Comparison of ENCODE assay signal across 8 cellular contexts in the genomic region with DNA sequence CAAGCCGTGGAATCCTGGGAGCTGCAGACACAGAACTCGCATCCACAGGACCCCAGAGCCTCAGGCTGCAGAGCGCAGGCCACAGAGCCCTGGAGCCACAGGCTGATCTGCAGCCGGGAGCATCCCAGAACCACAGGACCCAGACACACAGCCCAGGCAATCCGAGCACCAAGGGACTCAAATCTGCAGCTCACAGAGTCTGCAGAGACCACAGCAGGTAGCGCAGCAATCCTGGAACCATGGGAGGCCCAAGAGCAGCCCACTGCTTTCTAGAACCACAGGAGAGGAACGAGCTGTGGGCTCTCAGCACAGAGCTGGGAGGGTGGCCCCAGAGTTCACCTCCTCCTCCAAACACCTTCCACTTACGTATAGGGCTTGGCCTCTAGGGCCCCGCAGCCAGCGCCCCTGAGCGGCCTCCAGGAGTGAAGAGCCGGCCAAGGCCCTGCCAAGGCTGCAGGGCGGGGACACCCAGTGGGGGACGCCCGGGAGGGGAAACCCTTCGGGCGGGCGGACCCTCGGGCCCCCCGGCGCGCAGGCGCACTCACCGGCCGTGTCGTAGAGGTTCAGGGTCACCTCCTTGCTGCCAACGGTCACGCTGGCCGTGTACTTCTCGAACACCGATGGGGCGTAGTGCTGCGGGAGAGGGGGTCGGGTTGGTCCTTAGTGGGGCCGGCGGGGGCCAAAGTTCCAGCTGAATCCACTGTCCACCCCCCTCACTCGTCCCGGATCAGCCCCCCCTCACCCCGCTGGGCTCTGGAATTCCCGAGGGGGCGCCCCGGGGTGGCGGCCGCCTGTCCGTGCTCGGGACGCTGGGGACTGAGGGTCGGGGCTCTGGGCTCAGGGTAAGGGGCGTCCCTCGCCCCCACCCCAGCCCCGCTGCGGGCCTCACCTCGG. TPM values are rescaled to one million over a fixed set of nuclear protein-coding genes. Genes with fewer than 3 reads are reported as not detected.
A peak's percentile ranks its signal among the peaks of the same experiment; 100 is the strongest.
DNase-seq lines count a peak whose midpoint lies in the region; ATAC-seq and TF ChIP-seq lines count a peak whose summit lies in the region.

No MANE protein-coding gene starts in this region.

- peak overlapping the region; percentile 94 for H3K4me3 Mint-ChIP-seq in activated CD4-positive, alpha-beta T cell treated with anti-CD3 and anti-CD28 coated beads, Interleukin-2, amount 10 ng/mL, durations not matched to agents 24 days and 14 days

- peak overlapping the region in 1 of 2 experiments; percentile 50; a peak in 1 of 4 replicates for H3K27ac ChIP-seq in SK-N-SH (ENCODE audit: low read depth in 2 of 2, low read length in 1 of 2)
- H3K27ac ChIP-seq in ovary: peak overlapping the region; percentile 56 to 73

- intact Hi-C loops in activated CD4-positive, alpha-beta T cell treated with anti-CD3 and anti-CD28 coated beads, Interleukin-2, amount 10 ng/mL, durations not matched to agents 24 days and 14 days (cut with micrococcal nuclease): loop anchor here (1.0 to 10.0 kb wide), 3 partner anchors 11 to 1258 kb away; partner anchors contain the start of genes RNF10 and TMEM120B
- intact Hi-C loops in ovary (cut with DNase I): loop anchor here (2.0 to 5.0 kb wide), 3 partner anchors 91 to 96 kb away; no protein-coding TSS in a partner anchor

- H3K4me3 ChIP-seq in SK-N-SH (ENCODE audit: low read depth in 2 of 2, low read length in 1 of 2) (peak overlapping the region; percentile 54 to 61; a peak in 2 of 4 replicates), epithelial cell of esophagus (ENCODE audit: low read length) (peak overlapping the region; percentile 21), ovary (peak overlapping the region; percentile 42)

- peaks cover 46% of the 10 kb centered on the region for H3K36me3 Mint-ChIP-seq in activated CD4-positive, alpha-beta T cell treated with anti-CD3 and anti-CD28 coated beads, Interleukin-2, amount 10 ng/mL, durations not matched to agents 24 days and 14 days (ENCODE audit: low read depth)

- H3K4me1 ChIP-seq in SK-N-SH (ENCODE audit: control insufficient read depth in 1 of 2, insufficient read depth in 2 of 2, low read depth in 1 of 2, low read length in 1 of 2): peaks cover 26 to 51% of the 10 kb centered on the region in 2 experiments
- peaks cover 13% of the 10 kb centered on the region for H3K4me1 ChIP-seq in ovary (ENCODE audit: insufficient read depth)

- no peak overlapping the region for H3K9ac ChIP-seq in SK-N-SH

- H3K27me3 ChIP-seq in SK-N-SH (ENCODE audit: insufficient read depth) (no peaks in the 10 kb centered on the region), ovary (no peaks in the 10 kb centered on the region)

- no peaks in the 10 kb centered on the region for H3K9me3 Mint-ChIP-seq in activated CD4-positive, alpha-beta T cell treated with anti-CD3 and anti-CD28 coated beads, Interleukin-2, amount 10 ng/mL, durations not matched to agents 24 days and 14 days

- POLR2A ChIA-PET in SK-N-SH (lab: Yijun Ruan, JAX): interaction anchor here (1.6 to 7.0 kb wide), 4 partner anchors 14 to 88 kb away, joined by 5 to 79 read pairs (median 14); no protein-coding TSS in a partner anchor

- H3K27ac Mint-ChIP-seq in activated CD4-positive, alpha-beta T cell treated with anti-CD3 and anti-CD28 coated beads, Interleukin-2, amount 10 ng/mL, durations not matched to agents 24 days and 14 days: peak overlapping the region; percentile 93

- no peak for TF ChIP-seq RAD21 in SK-N-SH (IDR thresholded peaks at IDR 0.05; ENCODE audit: low read length)

- 82% methylated on average over 16 of the region's 53 CpGs for WGBS in SK-N-SH (ENCODE audit: low lambda C conversion rate)
- 12 to 39% (median 24%) methylated on average over 21 to 53 of the region's 53 CpGs for WGBS in ovary, 3 donors

- no peak for TF ChIP-seq CTCF in SK-N-SH (IDR thresholded peaks at IDR 0.05)
- TF ChIP-seq CTCF in epithelial cell of esophagus (IDR thresholded peaks at IDR 0.05; ENCODE audit: insufficient read depth, low read depth, low read length, missing control alignments): no peak
- no peak for TF ChIP-seq CTCF in ovary (IDR thresholded peaks at IDR 0.05)

- H3K9me2 ChIP-seq in SK-N-SH: no peaks in the 10 kb centered on the region

- no peak for ATAC-seq in SK-N-SH treated with all-trans-retinoic acid at 6 μM for 48 hours
- no peak for ATAC-seq in HG03108 (IDR thresholded peaks at IDR 0.05; ENCODE audit: unreplicated experiment)

- peaks cover 27% of the 10 kb centered on the region for H3F3A ChIP-seq in SK-N-SH (replicated peaks; ENCODE audit: insufficient read depth)

- no peaks in the 10 kb centered on the region for H3K27me3 Mint-ChIP-seq in activated CD4-positive, alpha-beta T cell treated with anti-CD3 and anti-CD28 coated beads, Interleukin-2, amount 10 ng/mL, durations not matched to agents 24 days and 14 days

- no peaks in the 10 kb centered on the region for H4K20me1 ChIP-seq in SK-N-SH (ENCODE audit: insufficient read depth)

- H2AFZ ChIP-seq in SK-N-SH (ENCODE audit: low read depth): no peak overlapping the region

- TF ChIP-seq POLR2A in ovary (IDR thresholded peaks at IDR 0.05): no peak

- H3K4me2 ChIP-seq in SK-N-SH: peak overlapping the region; percentile 94

- H3K79me2 ChIP-seq in SK-N-SH (ENCODE audit: insufficient read depth): peaks cover 28% of the 10 kb centered on the region

- TF ChIP-seq EP300 in SK-N-SH (IDR thresholded peaks at IDR 0.05; ENCODE audit: borderline replicate concordance in 1 of 2, low read depth in 1 of 2, low read length in 1 of 2): no peak
- TF ChIP-seq EP300 in ovary (IDR thresholded peaks at IDR 0.05): no peak

- H3K36me3 ChIP-seq in SK-N-SH (replicated peaks in 1 of 2; ENCODE audit: control insufficient read depth in 1 of 2, insufficient read depth in 2 of 2, low read length in 1 of 2) (peaks cover 3 to 5% of the 10 kb centered on the region in 2 experiments), ovary (no peaks in the 10 kb centered on the region)

- H3K4me1 Mint-ChIP-seq in activated CD4-positive, alpha-beta T cell treated with anti-CD3 and anti-CD28 coated beads, Interleukin-2, amount 10 ng/mL, durations not matched to agents 24 days and 14 days: peaks cover 56% of the 10 kb centered on the region

- CTCF ChIA-PET in SK-N-SH (lab: Yijun Ruan, JAX): interaction anchor here (0.8 to 16.0 kb wide), 26 partner anchors 17 to 398 kb away, joined by 3 to 675 read pairs (median 21); partner anchors contain the start of genes PSMD9, SETD1B and TMEM120B

- H3K9me3 ChIP-seq in SK-N-SH: no peaks in the 10 kb centered on the region
- H3K9me3 ChIP-seq in ovary: no peaks in the 10 kb centered on the region

- DNase-seq in SK-N-SH (no peak), epithelial cell of esophagus (ENCODE audit: low read depth) (no peak), ovary (peak; percentile 67 to 87 (median 78)), cerebellum (ENCODE audit: low spot score) (no peak), SIG-M5 (lab: John Stamatoyannopoulos, UW) (no peak)
- DNase-seq in activated CD4-positive, alpha-beta T cell treated with anti-CD3 and anti-CD28 coated beads, Interleukin-2, amount 10 ng/mL, durations not matched to agents 24 days and 14 days: peak; percentile 89

TF ChIP-seq in SK-N-SH, 30 proteins besides CTCF, POLR2A, EP300 and RAD21 (continues in another document):
- TF ChIP-seq, protein P1, sequence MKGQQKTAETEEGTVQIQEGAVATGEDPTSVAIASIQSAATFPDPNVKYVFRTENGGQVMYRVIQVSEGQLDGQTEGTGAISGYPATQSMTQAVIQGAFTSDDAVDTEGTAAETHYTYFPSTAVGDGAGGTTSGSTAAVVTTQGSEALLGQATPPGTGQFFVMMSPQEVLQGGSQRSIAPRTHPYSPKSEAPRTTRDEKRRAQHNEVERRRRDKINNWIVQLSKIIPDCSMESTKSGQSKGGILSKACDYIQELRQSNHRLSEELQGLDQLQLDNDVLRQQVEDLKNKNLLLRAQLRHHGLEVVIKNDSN (IDR thresholded peaks at IDR 0.05; ENCODE audit: borderline replicate concordance, low read depth): no peak
- TF ChIP-seq FOXJ3 (CRISPR knock-in tag; IDR thresholded peaks at IDR 0.05) (no peak), MXI1 (IDR thresholded peaks at IDR 0.05; ENCODE audit: low read depth, low read length) (no peak), TAF1 (IDR thresholded peaks at IDR 0.05; ENCODE audit: borderline replicate concordance, low read depth, low read length) (no peak)
- TF ChIP-seq, protein P2, sequence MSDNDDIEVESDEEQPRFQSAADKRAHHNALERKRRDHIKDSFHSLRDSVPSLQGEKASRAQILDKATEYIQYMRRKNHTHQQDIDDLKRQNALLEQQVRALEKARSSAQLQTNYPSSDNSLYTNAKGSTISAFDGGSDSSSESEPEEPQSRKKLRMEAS (IDR thresholded peaks at IDR 0.05; ENCODE audit: low read depth): no peak

TF ChIP-seq in SK-N-SH treated with all-trans-retinoic acid at 6 μM for 48 hours, 23 proteins besides CTCF, POLR2A, EP300 and RAD21 (continues in another document):
- TF ChIP-seq ZNF8 (CRISPR knock-in tag; IDR thresholded peaks at IDR 0.05) (no peak), TCF4 (CRISPR knock-in tag; IDR thresholded peaks at IDR 0.05; ENCODE audit: borderline replicate concordance) (no peak), TOX (CRISPR knock-in tag; IDR thresholded peaks at IDR 0.05; ENCODE audit: borderline replicate concordance) (no peak)

RNA-seq across cellular contexts. Expression of gene RHOF, which starts 0.6 kb away (rescaled TPM):
- polyA plus RNA-seq in SK-N-SH (2012; rRNA removed) (5.0 and 5.3 TPM in 2 replicates), ovary (1 to 10 TPM; 3.7 to 7.9 TPM)
- polyA plus RNA-seq in SK-N-SH (2012; cell fraction: cytosol; rRNA removed): 2.3 and 2.8 TPM in 2 replicates
- 19.5 and 20.2 TPM in 2 replicates for polyA plus RNA-seq in SK-N-SH (2012; cell fraction: nucleus; rRNA removed)
- 107 and 114 TPM in 2 replicates for total RNA-seq in activated CD4-positive, alpha-beta T cell treated with anti-CD3 and anti-CD28 coated beads, Interleukin-2, amount 10 ng/mL, durations not matched to agents 24 days and 14 days
- total RNA-seq in ovary (10 to 100 TPM in 6 of 7 donors, 1 to 10 TPM in 1; 9.3 to 37.3 (median 18.2) TPM), cerebellum (16.5 TPM)

RNA-seq across cellular contexts. Expression of gene SETD1B, which starts 11.0 kb away (rescaled TPM):
- polyA plus RNA-seq in SK-N-SH (2012; rRNA removed) (1.2 and 2.0 TPM in 2 replicates), ovary (10 to 100 TPM in 1 of 2 donors, 1 to 10 TPM in 1; 6.2 to 15.5 TPM)
- polyA plus RNA-seq in SK-N-SH (2012; cell fraction: cytosol; rRNA removed): 1.5 and 1.8 TPM in 2 replicates
- 8.4 and 11.5 TPM in 2 replicates for polyA plus RNA-seq in SK-N-SH (2012; cell fraction: nucleus; rRNA removed)
- 26.6 and 29.2 TPM in 2 replicates for total RNA-seq in activated CD4-positive, alpha-beta T cell treated with anti-CD3 and anti-CD28 coated beads, Interleukin-2, amount 10 ng/mL, durations not matched to agents 24 days and 14 days
- total RNA-seq in ovary (10 to 100 TPM in 5 of 7 donors, 1 to 10 TPM in 2; 8.7 to 44.6 (median 31.7) TPM), cerebellum (3.8 TPM)

Comparison
In these comparisons a context has a peak if more than half of its experiments do, and no peak if none do; other contexts are left out.
1. DNase-seq: peak in activated CD4-positive, alpha-beta T cell treated with anti-CD3 and anti-CD28 coated beads, Interleukin-2, amount 10 ng/mL, durations not matched to agents 24 days and 14 days (single experiment) and ovary (5 of 5); none in SK-N-SH (single experiment), epithelial cell of esophagus (single experiment), cerebellum (single experiment) and SIG-M5 (single experiment).
2. Peak in every context shown above with its lines, with median percentiles within 50 percentile points of each other: H3K4me3 ChIP-seq.